27 cellular contexts compared by ENCODE assay signal in genomic region chr22:25095869-25096268, GRCh38.
"Had no signal": no experiment of that assay in that cellular context is flagged by ENCODE, and none has a peak within 500 bp of the region (broad histone marks: within the 10 kb centered on the region; RNA-seq: fewer than 3 reads in every experiment).

No MANE protein-coding gene starts in this region.

- H3K27me3 ChIP-seq: breast epithelium, gastroesophageal sphincter, right lobe of liver, thyroid gland, upper lobe of right lung had no signal

- H3K4me1 Mint-ChIP-seq: activated CD4-positive, alpha-beta memory T cell treated with anti-CD3 and anti-CD28 coated beads, Interleukin-2, amount 10 ng/mL, durations not matched to agents 7 days and 5 days had no signal

- H3K27me3 Mint-ChIP-seq: activated CD4-positive, alpha-beta memory T cell treated with anti-CD3 and anti-CD28 coated beads, Interleukin-2, amount 10 ng/mL, durations not matched to agents 7 days and 5 days; activated CD4-positive, alpha-beta T cell treated with anti-CD3 and anti-CD28 coated beads, Interleukin-2, amount 10 ng/mL, durations not matched to agents 7 days and 5 days; activated T-cell treated with anti-CD3 and anti-CD28 coated beads, Interleukin-2, amount 50 U/mL, for 24 hours; central memory CD8-positive, alpha-beta T cell; naive thymus-derived CD8-positive, alpha-beta T cell; stimulated activated naive CD8-positive, alpha-beta T cell treated with anti-CD3 and anti-CD28 coated beads, Interleukin-15, Interleukin-2, amounts not matched to agents 100 ng/mL and 50 ng/mL, for 24 hours had no signal

- H3K4me3 ChIP-seq: breast epithelium, gastroesophageal sphincter, right lobe of liver, skin epidermis, thyroid gland, upper lobe of right lung had no signal

- H3K36me3 Mint-ChIP-seq: immature natural killer cell; stimulated activated effector memory CD8-positive, alpha-beta T cell treated with anti-CD3 and anti-CD28 coated beads, Interleukin-12 subunit alpha, Interleukin-12 subunit beta, amount 100 ng/mL, for 72 hours had no signal

- H3K4me3 Mint-ChIP-seq: activated CD4-positive, alpha-beta memory T cell treated with anti-CD3 and anti-CD28 coated beads, Interleukin-2, amount 10 ng/mL, durations not matched to agents 7 days and 5 days; activated CD4-positive, alpha-beta T cell treated with anti-CD3 and anti-CD28 coated beads, Interleukin-2, amount 10 ng/mL, durations not matched to agents 7 days and 5 days; activated T-cell treated with anti-CD3 and anti-CD28 coated beads, Interleukin-2, amount 50 U/mL, for 24 hours; central memory CD8-positive, alpha-beta T cell; immature natural killer cell; naive thymus-derived CD8-positive, alpha-beta T cell; stimulated activated effector memory CD8-positive, alpha-beta T cell treated with anti-CD3 and anti-CD28 coated beads, Interleukin-12 subunit alpha, Interleukin-12 subunit beta, amount 100 ng/mL, for 72 hours; stimulated activated naive CD8-positive, alpha-beta T cell treated with anti-CD3 and anti-CD28 coated beads, Interleukin-15, Interleukin-2, amounts not matched to agents 100 ng/mL and 50 ng/mL, for 24 hours had no signal

- H3K4me1 ChIP-seq: breast epithelium, right lobe of liver, upper lobe of right lung had no signal

- H3K9me3 ChIP-seq: breast epithelium, gastroesophageal sphincter, right lobe of liver, thyroid gland, upper lobe of right lung had no signal

- H3K27ac Mint-ChIP-seq: activated CD4-positive, alpha-beta memory T cell treated with anti-CD3 and anti-CD28 coated beads, Interleukin-2, amount 10 ng/mL, durations not matched to agents 7 days and 5 days; activated CD4-positive, alpha-beta T cell treated with anti-CD3 and anti-CD28 coated beads, Interleukin-2, amount 10 ng/mL, durations not matched to agents 7 days and 5 days; activated T-cell treated with anti-CD3 and anti-CD28 coated beads, Interleukin-2, amount 50 U/mL, for 24 hours; stimulated activated naive CD8-positive, alpha-beta T cell treated with anti-CD3 and anti-CD28 coated beads, Interleukin-15, Interleukin-2, amounts not matched to agents 100 ng/mL and 50 ng/mL, for 24 hours had no signal

- H3K27ac ChIP-seq: breast epithelium, gastroesophageal sphincter, right lobe of liver, skin epidermis, thyroid gland, upper lobe of right lung had no signal

- ATAC-seq: gastroesophageal sphincter; naive thymus-derived CD8-positive, alpha-beta T cell; right lobe of liver; stimulated activated effector memory CD8-positive, alpha-beta T cell treated with anti-CD3 and anti-CD28 coated beads, Interleukin-12 subunit alpha, Interleukin-12 subunit beta, amount 100 ng/mL, for 72 hours; upper lobe of right lung had no signal

- H3K36me3 ChIP-seq: breast epithelium, gastroesophageal sphincter, right lobe of liver, thyroid gland, upper lobe of right lung had no signal

- H3K9me3 Mint-ChIP-seq: activated CD4-positive, alpha-beta memory T cell treated with anti-CD3 and anti-CD28 coated beads, Interleukin-2, amount 10 ng/mL, durations not matched to agents 7 days and 5 days; activated CD4-positive, alpha-beta T cell treated with anti-CD3 and anti-CD28 coated beads, Interleukin-2, amount 10 ng/mL, durations not matched to agents 7 days and 5 days; activated T-cell treated with anti-CD3 and anti-CD28 coated beads, Interleukin-2, amount 50 U/mL, for 24 hours; central memory CD8-positive, alpha-beta T cell; immature natural killer cell; naive thymus-derived CD8-positive, alpha-beta T cell; stimulated activated effector memory CD8-positive, alpha-beta T cell treated with anti-CD3 and anti-CD28 coated beads, Interleukin-12 subunit alpha, Interleukin-12 subunit beta, amount 100 ng/mL, for 72 hours; stimulated activated naive CD8-positive, alpha-beta T cell treated with anti-CD3 and anti-CD28 coated beads, Interleukin-15, Interleukin-2, amounts not matched to agents 100 ng/mL and 50 ng/mL, for 24 hours had no signal

- DNase-seq: activated CD4-positive, alpha-beta memory T cell treated with anti-CD3 and anti-CD28 coated beads, Interleukin-2, amount 10 ng/mL, durations not matched to agents 7 days and 5 days; activated CD4-positive, alpha-beta T cell treated with anti-CD3 and anti-CD28 coated beads for 1 hour; activated CD4-positive, alpha-beta T cell treated with anti-CD3 and anti-CD28 coated beads, Interleukin-2, amount 10 ng/mL, durations not matched to agents 7 days and 5 days; activated CD8-positive, alpha-beta memory T cell treated with anti-CD3 and anti-CD28 coated beads, Interleukin-2, amount 50 U/mL, for 48 hours; activated gamma-delta T cell treated with Interleukin-2 at 50 U/mL for 16 hours; activated naive CD4-positive, alpha-beta T cell treated with anti-CD3 and anti-CD28 coated beads, Interleukin-2, amount 50 U/mL, for 16 hours; activated T-cell treated with anti-CD3 and anti-CD28 coated beads, Interleukin-2, amount 50 U/mL, for 24 hours; amniotic stem cell; effector memory CD4-positive, alpha-beta T cell; head of caudate nucleus; hippocampal formation; immature natural killer cell; naive thymus-derived CD8-positive, alpha-beta T cell; right lobe of liver; stimulated activated CD4-positive, alpha-beta T cell treated with anti-CD3 and anti-CD28 coated beads, Interleukin-12 subunit alpha, Interleukin-12 subunit beta, amount 100 ng/mL, for 4 hours; stimulated activated CD4-positive, alpha-beta T cell treated with anti-CD3 and anti-CD28 coated beads, Interleukin-4, amount 100 ng/mL, for 1 hour; T-helper 2 cell; thyroid gland; upper lobe of right lung had no signal

- FAIRE-seq: colon, endothelial cell of umbilical vein had no signal
